Comparison of ENCODE assay signal across 25 cellular contexts in genomic region chr4:37475087-37475486, GRCh38.
"Had no signal": no experiment of that assay in that cellular context is flagged by ENCODE, and none has a peak within 500 bp of the region (broad histone marks: within the 10 kb centered on the region; RNA-seq: fewer than 3 reads in every experiment).

No MANE protein-coding gene starts in this region.

- H3K9me3 Mint-ChIP-seq: activated T-helper 1 cell treated with anti-CD3 and anti-CD28 coated beads, Interleukin-12 subunit alpha, Interleukin-12 subunit beta, Interleukin-2, Interleukin-4 antibody, amounts not matched to agents 30 ng/mL and 10 ng/mL and 1 ng/mL, durations not matched to agents 14 hours and 24 hours and 36 hours; brain; neural progenitor cell had no signal

- H3K27ac Mint-ChIP-seq: activated CD4-positive, alpha-beta T cell treated with anti-CD3 and anti-CD28 coated beads, Interleukin-2, amount 10 ng/mL, durations not matched to agents 7 days and 5 days; activated CD8-positive, alpha-beta T cell treated with anti-CD3 and anti-CD28 coated beads, Interleukin-2, amount 10 ng/mL, durations not matched to agents 7 days and 5 days; activated T-helper 1 cell treated with anti-CD3 and anti-CD28 coated beads, Interleukin-12 subunit alpha, Interleukin-12 subunit beta, Interleukin-2, Interleukin-4 antibody, amounts not matched to agents 30 ng/mL and 10 ng/mL and 1 ng/mL, durations not matched to agents 14 hours and 24 hours and 36 hours; brain; naive thymus-derived CD8-positive, alpha-beta T cell; neural progenitor cell; stimulated activated memory B cell treated with anti-CD40 and anti-IgM and Interleukin-4, amounts not matched to agents 10 μg/mL and 1 μg/mL and 100 μg/mL, for 72 hours had no signal

- H3K36me3 ChIP-seq: heart right ventricle, lower lobe of right lung, neural progenitor cell, sigmoid colon, stomach, suprapubic skin, tibial nerve, vagina, WERI-Rb-1 had no signal

- H3K4me1 Mint-ChIP-seq: activated CD4-positive, alpha-beta T cell treated with anti-CD3 and anti-CD28 coated beads, Interleukin-2, amount 10 ng/mL, durations not matched to agents 7 days and 5 days; brain; stimulated activated memory B cell treated with anti-CD40 and anti-IgM and Interleukin-4, amounts not matched to agents 10 μg/mL and 1 μg/mL and 100 μg/mL, for 72 hours had no signal

- ATAC-seq: activated CD8-positive, alpha-beta T cell treated with anti-CD3 and anti-CD28 coated beads, Interleukin-2, amount 10 ng/mL, durations not matched to agents 7 days and 5 days; heart right ventricle; naive thymus-derived CD8-positive, alpha-beta T cell; stimulated activated memory B cell treated with anti-CD40 and anti-IgM and Interleukin-4, amounts not matched to agents 10 μg/mL and 1 μg/mL and 100 μg/mL, for 72 hours had no signal

- H3K36me3 Mint-ChIP-seq: brain; naive thymus-derived CD8-positive, alpha-beta T cell; neural progenitor cell; stimulated activated memory B cell treated with anti-CD40 and anti-IgM and Interleukin-4, amounts not matched to agents 10 μg/mL and 1 μg/mL and 100 μg/mL, for 72 hours had no signal

- H3K4me3 Mint-ChIP-seq: activated CD4-positive, alpha-beta T cell treated with anti-CD3 and anti-CD28 coated beads, Interleukin-2, amount 10 ng/mL, durations not matched to agents 7 days and 5 days; activated CD8-positive, alpha-beta T cell treated with anti-CD3 and anti-CD28 coated beads, Interleukin-2, amount 10 ng/mL, durations not matched to agents 7 days and 5 days; activated T-helper 1 cell treated with anti-CD3 and anti-CD28 coated beads, Interleukin-12 subunit alpha, Interleukin-12 subunit beta, Interleukin-2, Interleukin-4 antibody, amounts not matched to agents 30 ng/mL and 10 ng/mL and 1 ng/mL, durations not matched to agents 14 hours and 24 hours and 36 hours; brain; naive thymus-derived CD8-positive, alpha-beta T cell; neural progenitor cell; stimulated activated memory B cell treated with anti-CD40 and anti-IgM and Interleukin-4, amounts not matched to agents 10 μg/mL and 1 μg/mL and 100 μg/mL, for 72 hours had no signal

- H3K4me3 ChIP-seq: heart right ventricle, lower lobe of right lung, neural progenitor cell, sigmoid colon, smooth muscle cell, stomach, suprapubic skin, tibial nerve, vagina had no signal

- DNase-seq: activated CD4-positive, alpha-beta T cell treated with anti-CD3 and anti-CD28 coated beads, Interleukin-2, amount 10 ng/mL, durations not matched to agents 7 days and 5 days; activated CD4-positive, CD25-positive, alpha-beta regulatory T cell treated with anti-CD3 and anti-CD28 coated beads, Interleukin-2, amount 50 U/mL, for 72 hours; activated CD8-positive, alpha-beta T cell treated with anti-CD3 and anti-CD28 coated beads, Interleukin-2, amount 10 ng/mL, durations not matched to agents 7 days and 5 days; activated gamma-delta T cell; activated naive CD4-positive, alpha-beta T cell treated with anti-CD3 and anti-CD28 coated beads, Interleukin-2, amount 50 U/mL, for 16 hours; aorta; heart right ventricle; islet precursor cell; lower lobe of right lung; mesendoderm; naive thymus-derived CD8-positive, alpha-beta T cell; posterior cingulate gyrus; sigmoid colon; stimulated activated CD4-positive, alpha-beta T cell treated with anti-CD3 and anti-CD28 coated beads, Interleukin-15, amount 100 ng/mL, for 24 hours; stomach; WERI-Rb-1 had no signal

- H3K27ac ChIP-seq: epithelial cell of prostate, heart right ventricle, lower lobe of right lung, neural progenitor cell, sigmoid colon, suprapubic skin, tibial nerve, vagina, WERI-Rb-1 had no signal

- H3K4me1 ChIP-seq: lower lobe of right lung, neural progenitor cell, sigmoid colon, suprapubic skin, tibial nerve had no signal
